In the genomic region with DNA sequence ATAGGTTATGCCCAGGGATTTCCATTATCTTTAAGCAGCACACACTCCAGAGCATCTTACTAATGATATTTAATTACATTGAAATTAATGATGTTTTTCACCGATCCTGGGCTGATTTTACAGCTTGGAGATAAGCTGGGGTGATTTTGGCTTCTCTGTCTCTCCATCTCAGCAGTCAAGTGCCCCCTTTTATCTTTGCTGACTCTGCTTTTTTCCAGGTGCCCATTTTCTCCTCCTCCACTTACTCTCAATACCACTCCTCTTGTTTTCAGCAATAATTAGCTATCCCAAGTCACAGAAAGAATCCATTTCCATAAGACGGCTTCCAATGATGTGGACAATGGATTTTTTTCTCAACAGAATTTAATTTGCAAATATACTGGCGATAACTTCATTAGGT, we compare ENCODE assay signal across 27 cellular contexts.
"Had no signal": no experiment of that assay in that cellular context is flagged by ENCODE, and none has a peak within 500 bp of the region (broad histone marks: within the 10 kb centered on the region; RNA-seq: fewer than 3 reads in every experiment).

No MANE protein-coding gene starts in this region.

- H3K9me3 ChIP-seq: colonic mucosa, gastroesophageal sphincter, lower lobe of right lung, mucosa of descending colon had no signal

- H3K27me3 ChIP-seq: colonic mucosa, foreskin keratinocyte, gastroesophageal sphincter, heart left ventricle, hepatocyte had no signal

- H3K4me2 ChIP-seq: hepatocyte had no signal

- H3K4me3 ChIP-seq: colonic mucosa, gastroesophageal sphincter, heart left ventricle, hepatocyte, lower lobe of right lung, mucosa of descending colon had no signal

- DNase-seq: colonic mucosa; cortex of kidney; effector CD8-positive, alpha-beta T cell; effector memory CD8-positive, alpha-beta T cell; endodermal cell; erythroblast; foreskin keratinocyte; heart left ventricle; hypothalamus; immature natural killer cell; islet precursor cell; kidney; kidney glomerular epithelial cell; left colon; left ventricle myocardium superior; lower lobe of right lung; mesenchymal stem cell; mucosa of descending colon; naive B cell; naive thymus-derived CD8-positive, alpha-beta T cell had no signal

- H2AFZ ChIP-seq: hepatocyte had no signal

- H3K79me2 ChIP-seq: hepatocyte had no signal

- H3K4me1 ChIP-seq: colonic mucosa, foreskin keratinocyte, gastroesophageal sphincter, lower lobe of right lung had no signal

- ATAC-seq: effector memory CD8-positive, alpha-beta T cell; esophagus mucosa; foreskin keratinocyte; gastroesophageal sphincter; heart left ventricle; left colon; left lobe of liver; left ventricle myocardium superior; lower lobe of right lung; mucosa of descending colon; naive thymus-derived CD8-positive, alpha-beta T cell had no signal

- FAIRE-seq: endometrium, frontal cortex, kidney had no signal

- H3K27ac ChIP-seq: colonic mucosa, epithelial cell of prostate, foreskin keratinocyte, gastroesophageal sphincter, heart left ventricle, hepatocyte, lower lobe of right lung had no signal

- H3K36me3 ChIP-seq: colonic mucosa, gastroesophageal sphincter, heart left ventricle, lower lobe of right lung had no signal
